1 cellular context compared by ENCODE assay signal in the genomic region with DNA sequence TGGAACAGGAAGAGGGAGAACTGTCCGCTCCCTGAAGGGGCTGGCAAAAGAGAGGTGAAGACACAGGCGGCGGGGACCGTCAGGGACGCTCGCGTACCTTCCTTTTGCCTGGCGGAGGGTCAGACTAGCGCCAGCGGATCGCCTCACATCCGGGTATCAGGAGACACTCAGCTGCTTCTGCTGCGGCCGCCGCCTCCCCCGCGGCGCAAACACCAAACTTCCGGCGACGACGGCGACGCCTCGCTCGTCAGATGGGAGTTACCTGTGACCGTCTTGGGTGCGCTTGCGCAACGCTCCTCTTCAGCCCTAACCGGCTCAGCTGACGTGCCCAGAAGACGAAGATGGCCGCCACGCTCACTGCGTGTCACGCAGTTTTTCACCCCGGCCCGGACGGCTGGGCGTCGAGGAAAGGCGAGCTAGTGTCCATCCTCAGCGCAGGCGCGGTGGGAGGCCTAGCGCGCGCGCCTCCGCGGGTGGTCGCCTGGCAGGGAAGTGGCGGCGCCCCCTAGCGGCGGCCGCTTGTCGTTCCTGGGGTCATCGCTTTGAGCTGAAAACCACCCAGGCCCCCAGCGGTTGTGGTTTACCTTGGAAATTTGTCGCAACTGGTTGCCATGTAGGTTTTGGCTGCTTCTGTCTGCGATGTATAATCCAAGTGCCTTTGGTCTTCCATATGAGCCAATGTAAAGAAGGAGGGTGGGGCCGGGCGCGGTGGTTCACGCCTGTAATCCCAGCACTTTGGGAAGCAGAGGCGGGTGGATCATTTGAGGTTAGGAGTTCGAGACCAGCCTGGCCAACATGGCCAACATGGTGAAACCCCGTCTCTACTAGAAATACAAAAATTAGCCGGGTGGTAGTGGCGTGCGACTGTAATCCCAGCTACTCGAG.
TF ChIP-seq lines count a peak whose summit lies in the region.

A gene with protein sequence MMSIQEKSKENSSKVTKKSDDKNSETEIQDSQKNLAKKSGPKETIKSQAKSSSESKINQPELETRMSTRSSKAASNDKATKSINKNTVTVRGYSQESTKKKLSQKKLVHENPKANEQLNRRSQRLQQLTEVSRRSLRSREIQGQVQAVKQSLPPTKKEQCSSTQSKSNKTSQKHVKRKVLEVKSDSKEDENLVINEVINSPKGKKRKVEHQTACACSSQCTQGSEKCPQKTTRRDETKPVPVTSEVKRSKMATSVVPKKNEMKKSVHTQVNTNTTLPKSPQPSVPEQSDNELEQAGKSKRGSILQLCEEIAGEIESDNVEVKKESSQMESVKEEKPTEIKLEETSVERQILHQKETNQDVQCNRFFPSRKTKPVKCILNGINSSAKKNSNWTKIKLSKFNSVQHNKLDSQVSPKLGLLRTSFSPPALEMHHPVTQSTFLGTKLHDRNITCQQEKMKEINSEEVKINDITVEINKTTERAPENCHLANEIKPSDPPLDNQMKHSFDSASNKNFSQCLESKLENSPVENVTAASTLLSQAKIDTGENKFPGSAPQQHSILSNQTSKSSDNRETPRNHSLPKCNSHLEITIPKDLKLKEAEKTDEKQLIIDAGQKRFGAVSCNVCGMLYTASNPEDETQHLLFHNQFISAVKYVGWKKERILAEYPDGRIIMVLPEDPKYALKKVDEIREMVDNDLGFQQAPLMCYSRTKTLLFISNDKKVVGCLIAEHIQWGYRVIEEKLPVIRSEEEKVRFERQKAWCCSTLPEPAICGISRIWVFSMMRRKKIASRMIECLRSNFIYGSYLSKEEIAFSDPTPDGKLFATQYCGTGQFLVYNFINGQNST (minus strand): TSS at position 179 of the 885 bp plus-strand sequence. CDS start 25,861 bp downstream, outside the sequence.

TF ChIP-seq in K562, 482 proteins besides CTCF, POLR2A, EP300 and RAD21 (continued from another document and continues in another):
- TF ChIP-seq HES1 (IDR thresholded peaks at IDR 0.05; ENCODE audit: low read depth) (no peak), PCBP1 (IDR thresholded peaks at IDR 0.05; ENCODE audit: low read depth, low read length, poor library complexity, severe bottlenecking) (no peak), NR0B1 (IDR thresholded peaks at IDR 0.05; ENCODE audit: partially characterized antibody) (no peak), ZBTB5 (IDR thresholded peaks at IDR 0.05) (no peak), BRF1 (IDR thresholded peaks at IDR 0.05; ENCODE audit: borderline replicate concordance, extremely low read depth, insufficient read length) (no peak), NFIC (IDR thresholded peaks at IDR 0.05) (peak; percentile 90), POLR2AphosphoS2 (IDR thresholded peaks at IDR 0.05; ENCODE audit: low read length) (no peak; the same call in 1 of the 2 replicates), BRD9 (IDR thresholded peaks at IDR 0.05; ENCODE audit: low read depth, partially characterized antibody) (peak; percentile 23), SMC3 (conservative IDR thresholded peaks at IDR 0.05; ENCODE audit: insufficient read depth, low read depth, low read length) (peak; percentile 31; the same call in 1 of the 2 replicates), RFX7 (CRISPR knock-in tag; IDR thresholded peaks at IDR 0.05) (no peak), SMAD4 (CRISPR knock-in tag; conservative IDR thresholded peaks at IDR 0.05) (peak; percentile 94), DPF2 (IDR thresholded peaks at IDR 0.05) (no peak; the same call in 1 of the 2 replicates), BACH1 (tag; IDR thresholded peaks at IDR 0.05) (no peak), CHCHD3 (CRISPR knock-in tag; IDR thresholded peaks at IDR 0.05) (0 out of 2 replicates have a peak, but pooled peaks have one; percentile 30), ELF1 (tag; IDR thresholded peaks at IDR 0.05) (peak; percentile 81), TAF15 (IDR thresholded peaks at IDR 0.05; ENCODE audit: low read depth, low read length) (no peak), CBFA2T2 (conservative IDR thresholded peaks at IDR 0.05) (0 out of 2 replicates have a peak, but pooled peaks have one; percentile 10), MECOM (CRISPR knock-in tag; IDR thresholded peaks at IDR 0.05) (no peak), STAT5A (IDR thresholded peaks at IDR 0.05; ENCODE audit: borderline replicate concordance, low read length) (peak; percentile 11; the same call in 1 of the 2 replicates), PHF21A (IDR thresholded peaks at IDR 0.05; ENCODE audit: borderline replicate concordance, low read depth) (0 out of 2 replicates have a peak, but pooled peaks have one; percentile 43), ZBTB43 (CRISPR knock-in tag; IDR thresholded peaks at IDR 0.05) (no peak), FOXK2 (conservative IDR thresholded peaks at IDR 0.05 in 1 of 2, IDR thresholded peaks at IDR 0.05 in 1 of 2; ENCODE audit: low read depth in 2 of 2) (peak; percentile 76 to 78; a peak in 3 of 4 replicates), ZNF57 (CRISPR knock-in tag; IDR thresholded peaks at IDR 0.05) (no peak), NONO (IDR thresholded peaks at IDR 0.05; ENCODE audit: low read depth in 2 of 2, low read length in 1 of 2) (peak in 1 of 2 experiments; percentile 73; a peak in 1 of 4 replicates), HDAC6 (IDR thresholded peaks at IDR 0.05; ENCODE audit: low read depth, low read length) (no peak), THRA (IDR thresholded peaks at IDR 0.05) (no peak), ZNF408 (CRISPR knock-in tag; IDR thresholded peaks at IDR 0.05; ENCODE audit: low read depth) (no peak), SIRT6 (IDR thresholded peaks at IDR 0.05; ENCODE audit: low read depth, low read length) (no peak), SIX5 (IDR thresholded peaks at IDR 0.05; ENCODE audit: borderline replicate concordance in 1 of 2, insufficient read depth in 1 of 2, low read depth in 1 of 2, low read length in 2 of 2) (no peak), PURB (CRISPR knock-in tag; IDR thresholded peaks at IDR 0.05; ENCODE audit: low read depth) (no peak), KAT7 (CRISPR knock-in tag; IDR thresholded peaks at IDR 0.05; ENCODE audit: borderline replicate concordance) (no peak; the same call in 1 of the 2 replicates), FOS (IDR thresholded peaks at IDR 0.05; ENCODE audit: extremely low read depth, insufficient read length) (no peak), EWSR1 (IDR thresholded peaks at IDR 0.05; ENCODE audit: borderline replicate concordance, low read depth, partially characterized antibody) (no peak), CHD1 (IDR thresholded peaks at IDR 0.05; ENCODE audit: low read length) (no peak), TAF9B (IDR thresholded peaks at IDR 0.05; ENCODE audit: partially characterized antibody) (peak; percentile 91), GABPB1 (CRISPR knock-in tag; IDR thresholded peaks at IDR 0.05) (peak; percentile 93), HNRNPLL (IDR thresholded peaks at IDR 0.05; ENCODE audit: low read depth, low read length, poor library complexity, severe bottlenecking) (peak; percentile 92)
- TF ChIP-seq, protein P1, sequence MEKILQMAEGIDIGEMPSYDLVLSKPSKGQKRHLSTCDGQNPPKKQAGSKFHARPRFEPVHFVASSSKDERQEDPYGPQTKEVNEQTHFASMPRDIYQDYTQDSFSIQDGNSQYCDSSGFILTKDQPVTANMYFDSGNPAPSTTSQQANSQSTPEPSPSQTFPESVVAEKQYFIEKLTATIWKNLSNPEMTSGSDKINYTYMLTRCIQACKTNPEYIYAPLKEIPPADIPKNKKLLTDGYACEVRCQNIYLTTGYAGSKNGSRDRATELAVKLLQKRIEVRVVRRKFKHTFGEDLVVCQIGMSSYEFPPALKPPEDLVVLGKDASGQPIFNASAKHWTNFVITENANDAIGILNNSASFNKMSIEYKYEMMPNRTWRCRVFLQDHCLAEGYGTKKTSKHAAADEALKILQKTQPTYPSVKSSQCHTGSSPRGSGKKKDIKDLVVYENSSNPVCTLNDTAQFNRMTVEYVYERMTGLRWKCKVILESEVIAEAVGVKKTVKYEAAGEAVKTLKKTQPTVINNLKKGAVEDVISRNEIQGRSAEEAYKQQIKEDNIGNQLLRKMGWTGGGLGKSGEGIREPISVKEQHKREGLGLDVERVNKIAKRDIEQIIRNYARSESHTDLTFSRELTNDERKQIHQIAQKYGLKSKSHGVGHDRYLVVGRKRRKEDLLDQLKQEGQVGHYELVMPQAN (IDR thresholded peaks at IDR 0.05; ENCODE audit: borderline replicate concordance): no peak; the same call in 1 of the 2 replicates
- TF ChIP-seq, protein P2, sequence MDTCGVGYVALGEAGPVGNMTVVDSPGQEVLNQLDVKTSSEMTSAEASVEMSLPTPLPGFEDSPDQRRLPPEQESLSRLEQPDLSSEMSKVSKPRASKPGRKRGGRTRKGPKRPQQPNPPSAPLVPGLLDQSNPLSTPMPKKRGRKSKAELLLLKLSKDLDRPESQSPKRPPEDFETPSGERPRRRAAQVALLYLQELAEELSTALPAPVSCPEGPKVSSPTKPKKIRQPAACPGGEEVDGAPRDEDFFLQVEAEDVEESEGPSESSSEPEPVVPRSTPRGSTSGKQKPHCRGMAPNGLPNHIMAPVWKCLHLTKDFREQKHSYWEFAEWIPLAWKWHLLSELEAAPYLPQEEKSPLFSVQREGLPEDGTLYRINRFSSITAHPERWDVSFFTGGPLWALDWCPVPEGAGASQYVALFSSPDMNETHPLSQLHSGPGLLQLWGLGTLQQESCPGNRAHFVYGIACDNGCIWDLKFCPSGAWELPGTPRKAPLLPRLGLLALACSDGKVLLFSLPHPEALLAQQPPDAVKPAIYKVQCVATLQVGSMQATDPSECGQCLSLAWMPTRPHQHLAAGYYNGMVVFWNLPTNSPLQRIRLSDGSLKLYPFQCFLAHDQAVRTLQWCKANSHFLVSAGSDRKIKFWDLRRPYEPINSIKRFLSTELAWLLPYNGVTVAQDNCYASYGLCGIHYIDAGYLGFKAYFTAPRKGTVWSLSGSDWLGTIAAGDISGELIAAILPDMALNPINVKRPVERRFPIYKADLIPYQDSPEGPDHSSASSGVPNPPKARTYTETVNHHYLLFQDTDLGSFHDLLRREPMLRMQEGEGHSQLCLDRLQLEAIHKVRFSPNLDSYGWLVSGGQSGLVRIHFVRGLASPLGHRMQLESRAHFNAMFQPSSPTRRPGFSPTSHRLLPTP (IDR thresholded peaks at IDR 0.05; ENCODE audit: borderline replicate concordance, extremely low read depth, insufficient read length): no peak
- TF ChIP-seq, protein P3, sequence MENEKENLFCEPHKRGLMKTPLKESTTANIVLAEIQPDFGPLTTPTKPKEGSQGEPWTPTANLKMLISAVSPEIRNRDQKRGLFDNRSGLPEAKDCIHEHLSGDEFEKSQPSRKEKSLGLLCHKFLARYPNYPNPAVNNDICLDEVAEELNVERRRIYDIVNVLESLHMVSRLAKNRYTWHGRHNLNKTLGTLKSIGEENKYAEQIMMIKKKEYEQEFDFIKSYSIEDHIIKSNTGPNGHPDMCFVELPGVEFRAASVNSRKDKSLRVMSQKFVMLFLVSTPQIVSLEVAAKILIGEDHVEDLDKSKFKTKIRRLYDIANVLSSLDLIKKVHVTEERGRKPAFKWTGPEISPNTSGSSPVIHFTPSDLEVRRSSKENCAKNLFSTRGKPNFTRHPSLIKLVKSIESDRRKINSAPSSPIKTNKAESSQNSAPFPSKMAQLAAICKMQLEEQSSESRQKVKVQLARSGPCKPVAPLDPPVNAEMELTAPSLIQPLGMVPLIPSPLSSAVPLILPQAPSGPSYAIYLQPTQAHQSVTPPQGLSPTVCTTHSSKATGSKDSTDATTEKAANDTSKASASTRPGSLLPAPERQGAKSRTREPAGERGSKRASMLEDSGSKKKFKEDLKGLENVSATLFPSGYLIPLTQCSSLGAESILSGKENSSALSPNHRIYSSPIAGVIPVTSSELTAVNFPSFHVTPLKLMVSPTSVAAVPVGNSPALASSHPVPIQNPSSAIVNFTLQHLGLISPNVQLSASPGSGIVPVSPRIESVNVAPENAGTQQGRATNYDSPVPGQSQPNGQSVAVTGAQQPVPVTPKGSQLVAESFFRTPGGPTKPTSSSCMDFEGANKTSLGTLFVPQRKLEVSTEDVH (IDR thresholded peaks at IDR 0.05; ENCODE audit: low read depth, partially characterized antibody): peak; percentile 38
